ENCODE assay signal across 24 cellular contexts in genomic region chr14:21029917-21030316, GRCh38. TPM values are rescaled to one million over a fixed set of nuclear protein-coding genes. Genes with fewer than 3 reads are reported as not detected.
A peak's percentile ranks its signal among the peaks of the same experiment; 100 is the strongest.
DNase-seq lines count a peak whose midpoint lies in the region; ATAC-seq, FAIRE-seq and TF ChIP-seq lines count a peak whose summit lies in the region.
"Had no signal": no experiment of that assay in that cellular context is flagged by ENCODE, and none has a peak within 500 bp of the region (broad histone marks: within the 10 kb centered on the region; RNA-seq: fewer than 3 reads in every experiment).

Gene TPPP2 (plus strand): TSS chr14:21030217. CDS start chr14:21030582, 365 bp downstream.

- H3K36me3 ChIP-seq in astrocyte (ENCODE audit: insufficient read depth, low read length) (no peaks in the 10 kb centered on the region), psoas muscle (ENCODE audit: insufficient read depth in 1 of 2, low read depth in 1 of 2) (no peaks in the 10 kb centered on the region)
- H3K36me3 ChIP-seq: BE2C; BLaER1 treated with 17β-estradiol and CSF1 and Interleukin-3, amounts not matched to agents 10 nM and 100 nM; HAP-1 had no signal

- peaks cover 13% of the 10 kb centered on the region for H3K27me3 ChIP-seq in astrocyte (ENCODE audit: insufficient read depth, low read length)
- no peaks in the 10 kb centered on the region for H3K27me3 ChIP-seq in psoas muscle (ENCODE audit: insufficient read depth in 3 of 3, low read length in 2 of 3)
- H3K27me3 ChIP-seq: BE2C had no signal

- peak within 1 kb of the TSS; percentile 36 for H3K27ac Mint-ChIP-seq in astrocyte (ENCODE audit: unreplicated experiment)
- H3K27ac Mint-ChIP-seq: CD14-positive monocyte; CD4-positive, alpha-beta T cell had no signal

- H3K27me3 Mint-ChIP-seq in astrocyte (ENCODE audit: low read depth, unreplicated experiment) = peaks cover 45% of the 10 kb centered on the region
- H3K27me3 Mint-ChIP-seq: CD4-positive, alpha-beta T cell had no signal

- CTCF ChIA-PET in GM10248 (lab: Yijun Ruan, JAX) = interaction anchor here (1.0 to 1.3 kb wide), 3 partner anchors 10 to 63 kb away, joined by 3 read pairs; no protein-coding TSS in a partner anchor

- H3K4me3 Mint-ChIP-seq in astrocyte (ENCODE audit: unreplicated experiment) = no peak within 1 kb of the TSS
- H3K4me3 Mint-ChIP-seq: CD14-positive monocyte; CD4-positive, alpha-beta T cell had no signal

- no peaks in the 10 kb centered on the region for H3K9me3 ChIP-seq in astrocyte (ENCODE audit: insufficient read depth, low read depth, low read length)
- H3K9me3 ChIP-seq in psoas muscle = no peaks in the 10 kb centered on the region
- H3K9me3 ChIP-seq: A549; BE2C; BLaER1 treated with 17β-estradiol and CSF1 and Interleukin-3, amounts not matched to agents 10 nM and 100 nM; HAP-1 had no signal

- DNase-seq in astrocyte (ENCODE audit: low read depth) (no peak), coronary artery (ENCODE audit: low spot score) (peak; percentile 14), psoas muscle (no peak), NCI-H2107 (lab: John Stamatoyannopoulos, UW) (no peak), GM10248 (ENCODE audit: extremely low spot score) (no peak), NCI-H2196 treated with DMSO at 0.1 percent for 48 hours (lab: John Stamatoyannopoulos, UW; ENCODE audit: unreplicated experiment) (no peak)
- DNase-seq: 8988T; ACHN; AML-193; BE2C; CD4-positive, alpha-beta T cell; CD8-positive, alpha-beta memory T cell; DMS 273 treated with DMSO at 0.1 percent for 48 hours; DMS79; EL; GDM1; GOT3 had no signal

- no peak for FAIRE-seq in astrocyte (lab: Jason Lieb, UNC)
- FAIRE-seq: A549, D721Med, GM12891, H54 had no signal

- H3K4me2 ChIP-seq in astrocyte (ENCODE audit: low read length) = no peak within 1 kb of the TSS
- H3K4me2 ChIP-seq: A549; BLaER1 treated with 17β-estradiol and CSF1 and Interleukin-3, amounts not matched to agents 10 nM and 100 nM had no signal

- no peaks in the 10 kb centered on the region for H4K20me1 ChIP-seq in astrocyte (ENCODE audit: insufficient read depth, low read length)
- H4K20me1 ChIP-seq: BLaER1 treated with 17β-estradiol and CSF1 and Interleukin-3, amounts not matched to agents 10 nM and 100 nM had no signal

- H3K4me1 ChIP-seq in astrocyte (ENCODE audit: insufficient read depth, low read length) (peaks cover 2% of the 10 kb centered on the region), psoas muscle (peaks cover 25% of the 10 kb centered on the region)
- H3K4me1 ChIP-seq: BE2C, HAP-1 had no signal

- H3K4me3 ChIP-seq in astrocyte (ENCODE audit: insufficient read depth, low read depth, low read length) (no peak within 1 kb of the TSS), coronary artery (no peak within 1 kb of the TSS), psoas muscle (no peak within 1 kb of the TSS)
- H3K4me3 ChIP-seq: A549; BLaER1 treated with 17β-estradiol and CSF1 and Interleukin-3, amounts not matched to agents 10 nM and 100 nM; HAP-1 had no signal

- no peaks in the 10 kb centered on the region for H3K36me3 Mint-ChIP-seq in astrocyte (ENCODE audit: low read depth, unreplicated experiment)
- H3K36me3 Mint-ChIP-seq: CD14-positive monocyte had no signal

- no peak for ATAC-seq in psoas muscle
- ATAC-seq: A549 had no signal

- H3K79me2 ChIP-seq in astrocyte (ENCODE audit: insufficient read depth, low read length) = no peaks in the 10 kb centered on the region

- H3K27ac ChIP-seq in astrocyte (ENCODE audit: low read depth, low read length) (no peak within 1 kb of the TSS), coronary artery (no peak within 1 kb of the TSS), psoas muscle (peak within 1 kb of the TSS; percentile 53)
- H3K27ac ChIP-seq: A549; BLaER1 treated with 17β-estradiol and CSF1 and Interleukin-3, amounts not matched to agents 10 nM and 100 nM had no signal

- H3K9ac ChIP-seq in astrocyte (ENCODE audit: low read length) = no peak within 1 kb of the TSS
- H3K9ac ChIP-seq: BLaER1 treated with 17β-estradiol and CSF1 and Interleukin-3, amounts not matched to agents 10 nM and 100 nM had no signal

- WGBS in psoas muscle, 3 donors = 75 to 88% (median 83%) methylated on average over 5 of the region's 5 CpGs

- peaks cover 6% of the 10 kb centered on the region for H3K9me3 Mint-ChIP-seq in astrocyte (ENCODE audit: unreplicated experiment)
- H3K9me3 Mint-ChIP-seq: CD4-positive, alpha-beta T cell; CD8-positive, alpha-beta memory T cell had no signal

- TF ChIP-seq CTCF in astrocyte (IDR thresholded peaks at IDR 0.05; ENCODE audit: insufficient read depth, low read depth, low read length) = no peak
- TF ChIP-seq CTCF in coronary artery (IDR thresholded peaks at IDR 0.05) = no peak
- no peak for TF ChIP-seq CTCF in psoas muscle (IDR thresholded peaks at IDR 0.05)
- TF ChIP-seq CTCF in GM10248 (IDR thresholded peaks at IDR 0.05; ENCODE audit: control extremely low read depth, extremely low read depth, low read depth, missing control alignments) = no peak

- H2AFZ ChIP-seq in astrocyte (ENCODE audit: low read depth, low read length) = no peak within 1 kb of the TSS

- peaks cover 9% of the 10 kb centered on the region for H3K4me1 Mint-ChIP-seq in astrocyte (ENCODE audit: low read depth, unreplicated experiment)

- intact Hi-C loops in psoas muscle (cut with DNase I) = no loop called here

- POLR2A ChIA-PET in GM10248 (lab: Yijun Ruan, JAX) = no interaction called here

RNA-seq across cellular contexts. Expression of gene TPPP2, which starts in this region (rescaled TPM):
- not detected in 2 replicates for total RNA-seq in astrocyte
- 1 to 10 TPM in 3 of 4 donors, under 1 TPM in 1; 0.90 to 3.2 (median 2.5) TPM for total RNA-seq in psoas muscle
- 1 to 10 TPM in 2 of 3 donors, not detected in 1; 1.3 to 2.0 TPM for polyA plus RNA-seq in psoas muscle
- total RNA-seq: CD4-positive, alpha-beta T cell; CD8-positive, alpha-beta memory T cell had no signal
- polyA plus RNA-seq: A549; CD14-positive monocyte; CD8-positive, alpha-beta memory T cell had no signal
